Comparison of ENCODE assay signal across 8 cellular contexts in genomic region chr6:87155920-87156600, GRCh38. TPM values are rescaled to one million over a fixed set of nuclear protein-coding genes. Genes with fewer than 3 reads are reported as not detected.
DNase-seq lines count a peak whose midpoint lies in the region; ATAC-seq and TF ChIP-seq lines count a peak whose summit lies in the region.

No MANE protein-coding gene starts in this region.

- H3K4me1 ChIP-seq in OCI-LY3 (ENCODE audit: low read length) (peaks cover 24% of the 10 kb centered on the region), foreskin keratinocyte (no peaks in the 10 kb centered on the region), neural progenitor cell (peaks cover 48% of the 10 kb centered on the region), thoracic aorta (ENCODE audit: control insufficient read depth in 1 of 2, low read depth in 2 of 2) (peaks cover 25 to 40% of the 10 kb centered on the region in 2 donors)

- H3K79me2 ChIP-seq in OCI-LY3 (ENCODE audit: low read length) (peaks cover 69% of the 10 kb centered on the region), neural progenitor cell (ENCODE audit: low read depth) (peaks cover 80% of the 10 kb centered on the region)

- DNase-seq in DMS153 treated with DMSO at 0.1 percent for 48 hours (lab: John Stamatoyannopoulos, UW; ENCODE audit: unreplicated experiment) (peak; percentile 29), DMS153 (lab: John Stamatoyannopoulos, UW) (no peak), foreskin keratinocyte (peak; percentile 44 to 58), neural progenitor cell (ENCODE audit: low spot score) (peak; percentile 95), thoracic aorta (ENCODE audit: low spot score) (no peak)
- DNase-seq in activated T-helper 2 cell treated with anti-CD3 and anti-CD28 coated beads, Interferon-gamma antibody, Interleukin-2, Interleukin-4, amounts not matched to agents 10 μg/mL and 5 μg/mL and 100 μg/mL, durations not matched to agents 14 hours and 24 hours and 36 hours (ENCODE audit: low spot score) = peak; percentile 46

- peaks cover 46% of the 10 kb centered on the region for H3F3A ChIP-seq in neural progenitor cell (ENCODE audit: low read depth)

- peak overlapping the region; percentile 82 for H3K4me3 ChIP-seq in OCI-LY3 (ENCODE audit: low read length)
- H3K4me3 ChIP-seq in neural progenitor cell = peak overlapping the region; percentile 80
- H3K4me3 ChIP-seq in thoracic aorta = peak overlapping the region; percentile 93

- no peak for TF ChIP-seq CTCF in OCI-LY3 (IDR thresholded peaks at IDR 0.05; ENCODE audit: low read depth, low read length)
- no peak for TF ChIP-seq CTCF in foreskin keratinocyte (conservative IDR thresholded peaks at IDR 0.05)
- TF ChIP-seq CTCF in neural progenitor cell (IDR thresholded peaks at IDR 0.05) = no peak
- no peak for TF ChIP-seq CTCF in thoracic aorta (IDR thresholded peaks at IDR 0.05)

- H3K36me3 ChIP-seq in OCI-LY3 (replicated peaks; ENCODE audit: low read depth, low read length) (peaks cover 10% of the 10 kb centered on the region), neural progenitor cell (peaks cover 11% of the 10 kb centered on the region), thoracic aorta (no peaks in the 10 kb centered on the region)

- H3K4me3 Mint-ChIP-seq in activated T-helper 2 cell treated with anti-CD3 and anti-CD28 coated beads, Interferon-gamma antibody, Interleukin-2, Interleukin-4, amounts not matched to agents 10 μg/mL and 5 μg/mL and 100 μg/mL, durations not matched to agents 14 hours and 24 hours and 36 hours (ENCODE audit: low read depth) = peak overlapping the region; percentile 93
- H3K4me3 Mint-ChIP-seq in neural progenitor cell = peak overlapping the region; percentile 97

- H3K9me3 ChIP-seq in OCI-LY3 (ENCODE audit: insufficient read depth, low read length) (no peaks in the 10 kb centered on the region), neural progenitor cell (ENCODE audit: low read depth) (no peaks in the 10 kb centered on the region), thoracic aorta (no peaks in the 10 kb centered on the region)

- peaks cover 33% of the 10 kb centered on the region for H3K36me3 Mint-ChIP-seq in activated T-helper 2 cell treated with anti-CD3 and anti-CD28 coated beads, Interferon-gamma antibody, Interleukin-2, Interleukin-4, amounts not matched to agents 10 μg/mL and 5 μg/mL and 100 μg/mL, durations not matched to agents 14 hours and 24 hours and 36 hours (ENCODE audit: low read depth)
- peaks cover 16% of the 10 kb centered on the region for H3K36me3 Mint-ChIP-seq in neural progenitor cell

- no peaks in the 10 kb centered on the region for H3K9me3 Mint-ChIP-seq in activated T-helper 2 cell treated with anti-CD3 and anti-CD28 coated beads, Interferon-gamma antibody, Interleukin-2, Interleukin-4, amounts not matched to agents 10 μg/mL and 5 μg/mL and 100 μg/mL, durations not matched to agents 14 hours and 24 hours and 36 hours
- H3K9me3 Mint-ChIP-seq in neural progenitor cell = peaks cover 3% of the 10 kb centered on the region

- peak overlapping the region; percentile 98 for H3K4me2 ChIP-seq in OCI-LY3 (ENCODE audit: low read length)
- peak overlapping the region; percentile 85 for H3K4me2 ChIP-seq in neural progenitor cell

- H3K27ac ChIP-seq in OCI-LY3 (ENCODE audit: low read length) (peak overlapping the region; percentile 87), foreskin keratinocyte (peak overlapping the region; percentile 84), neural progenitor cell (peak overlapping the region; percentile 98), thoracic aorta (peak overlapping the region; percentile 87 to 92)

- peak; percentile 0 for ATAC-seq in HG02763 (IDR thresholded peaks at IDR 0.05; ENCODE audit: unreplicated experiment)
- ATAC-seq in foreskin keratinocyte = peak; percentile 48
- no peak for ATAC-seq in thoracic aorta (ENCODE audit: insufficient number of reproducible peaks, low FRiP score, low read depth)

- H2AFZ ChIP-seq in OCI-LY3 (ENCODE audit: low read depth, low read length) (0 out of 2 replicates have a peak overlapping the region, but pooled peaks have one; percentile 62), neural progenitor cell (replicated peaks) (peak overlapping the region; percentile 13)

- no peaks in the 10 kb centered on the region for H3K27me3 ChIP-seq in OCI-LY3 (ENCODE audit: low read depth, low read length)
- H3K27me3 ChIP-seq in foreskin keratinocyte = no peaks in the 10 kb centered on the region
- peaks cover 9% of the 10 kb centered on the region for H3K27me3 ChIP-seq in neural progenitor cell
- no peaks in the 10 kb centered on the region for H3K27me3 ChIP-seq in thoracic aorta (replicated peaks; ENCODE audit: insufficient read depth)

- H3K9ac ChIP-seq in OCI-LY3 (ENCODE audit: low read length) = peak overlapping the region; percentile 74
- H3K9ac ChIP-seq in neural progenitor cell = peak overlapping the region; percentile 89

- H3K27ac Mint-ChIP-seq in activated T-helper 2 cell treated with anti-CD3 and anti-CD28 coated beads, Interferon-gamma antibody, Interleukin-2, Interleukin-4, amounts not matched to agents 10 μg/mL and 5 μg/mL and 100 μg/mL, durations not matched to agents 14 hours and 24 hours and 36 hours = peak overlapping the region; percentile 99
- H3K27ac Mint-ChIP-seq in neural progenitor cell = peak overlapping the region; percentile 96

- H3K4me1 Mint-ChIP-seq in activated T-helper 2 cell treated with anti-CD3 and anti-CD28 coated beads, Interferon-gamma antibody, Interleukin-2, Interleukin-4, amounts not matched to agents 10 μg/mL and 5 μg/mL and 100 μg/mL, durations not matched to agents 14 hours and 24 hours and 36 hours (ENCODE audit: low read depth) = peaks cover 46% of the 10 kb centered on the region
- H3K4me1 Mint-ChIP-seq in neural progenitor cell = peaks cover 40% of the 10 kb centered on the region

- intact Hi-C loops in activated T-helper 2 cell treated with anti-CD3 and anti-CD28 coated beads, Interferon-gamma antibody, Interleukin-2, Interleukin-4, amounts not matched to agents 10 μg/mL and 5 μg/mL and 100 μg/mL, durations not matched to agents 14 hours and 24 hours and 36 hours (cut with micrococcal nuclease) = loop anchor here (1.0 to 5.0 kb wide), 12 partner anchors 19 to 1925 kb away; partner anchors contain the start of genes AKIRIN2, ORC3, PNRC1 and SLC35A1

- peaks cover 49% of the 10 kb centered on the region for H4K20me1 ChIP-seq in OCI-LY3 (ENCODE audit: insufficient read depth, low read length)
- peaks cover 46% of the 10 kb centered on the region for H4K20me1 ChIP-seq in neural progenitor cell (ENCODE audit: low read depth)

- no peaks in the 10 kb centered on the region for H3K27me3 Mint-ChIP-seq in activated T-helper 2 cell treated with anti-CD3 and anti-CD28 coated beads, Interferon-gamma antibody, Interleukin-2, Interleukin-4, amounts not matched to agents 10 μg/mL and 5 μg/mL and 100 μg/mL, durations not matched to agents 14 hours and 24 hours and 36 hours (ENCODE audit: low read depth)
- H3K27me3 Mint-ChIP-seq in neural progenitor cell (ENCODE audit: insufficient read depth, low read depth) = peaks cover 8% of the 10 kb centered on the region

RNA-seq across cellular contexts. Expression of gene ZNF292, which starts 0.7 kb away (rescaled TPM):
- 56.2 and 62.7 TPM in 2 replicates for total RNA-seq in activated T-helper 2 cell treated with anti-CD3 and anti-CD28 coated beads, Interferon-gamma antibody, Interleukin-2, Interleukin-4, amounts not matched to agents 10 μg/mL and 5 μg/mL and 100 μg/mL, durations not matched to agents 14 hours and 24 hours and 36 hours
- 8.9 and 10.3 TPM in 2 replicates for total RNA-seq in foreskin keratinocyte
- 0.71 and 0.74 TPM in 2 replicates for polyA plus RNA-seq in foreskin keratinocyte
- total RNA-seq in neural progenitor cell (ENCODE audit: low replicate concordance) = 44.1 and 66.8 TPM in 2 replicates
- 10 to 100 TPM; 31.5 to 46.8 TPM for total RNA-seq in thoracic aorta

Comparison
In these comparisons a context has a peak if more than half of its experiments do, and no peak if none do; other contexts are left out.
1. DNase-seq: peak in DMS153 treated with DMSO at 0.1 percent for 48 hours (single experiment), activated T-helper 2 cell treated with anti-CD3 and anti-CD28 coated beads, Interferon-gamma antibody, Interleukin-2, Interleukin-4, amounts not matched to agents 10 μg/mL and 5 μg/mL and 100 μg/mL, durations not matched to agents 14 hours and 24 hours and 36 hours (single experiment), foreskin keratinocyte (2 of 2) and neural progenitor cell (single experiment); none in DMS153 (single experiment) and thoracic aorta (single experiment).
2. Peak in every context shown above with its lines, with median percentiles within 50 percentile points of each other: H3K27ac ChIP-seq and H3K4me3 ChIP-seq.